Comparison of ENCODE assay signal across 24 cellular contexts in the genomic region with DNA sequence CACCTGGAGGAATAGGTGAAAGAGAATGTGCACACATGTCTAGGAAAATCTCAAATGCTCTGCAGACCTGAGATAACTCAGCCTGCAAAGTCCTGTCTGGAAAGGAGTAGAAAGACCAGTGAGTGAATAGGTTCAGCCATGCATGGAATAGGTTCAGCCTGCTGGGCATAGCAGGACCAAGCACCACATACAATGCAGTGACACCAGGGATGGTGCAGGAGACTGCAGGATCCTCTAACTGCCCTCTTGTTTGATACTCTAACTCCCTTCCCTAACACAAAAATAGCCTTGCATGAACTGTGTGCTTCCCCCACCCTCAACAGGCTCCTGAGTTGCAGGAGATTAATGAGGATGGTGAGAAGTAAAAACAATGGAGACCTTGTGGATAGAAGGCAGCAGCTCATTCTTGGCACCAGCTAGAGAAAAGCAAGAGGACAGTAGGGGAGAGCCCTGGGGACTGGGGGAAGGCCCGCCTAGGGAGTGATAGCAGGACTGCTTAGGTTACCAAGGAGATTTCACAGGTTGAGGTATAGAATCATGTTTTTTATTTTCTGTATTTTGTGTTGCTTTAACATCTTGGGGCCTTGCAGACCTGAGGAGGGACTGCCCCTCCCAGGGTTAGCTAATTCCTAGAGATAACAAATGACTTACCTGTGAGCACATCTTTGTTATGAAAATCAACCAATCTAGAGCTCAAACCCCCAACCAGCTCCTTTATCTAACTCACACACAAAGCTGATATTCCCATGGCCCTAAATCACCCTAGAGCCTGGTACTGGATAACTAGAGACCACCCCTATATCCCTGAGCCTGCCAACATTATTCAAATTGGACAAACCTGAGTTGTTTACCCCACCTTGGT.
"Had no signal": no experiment of that assay in that cellular context is flagged by ENCODE, and none has a peak within 500 bp of the region (broad histone marks: within the 10 kb centered on the region; RNA-seq: fewer than 3 reads in every experiment).

No MANE protein-coding gene starts in this region.

- H3K9me3 ChIP-seq: ascending aorta, Peyer's patch, SJCRH30, SK-N-SH had no signal

- H3K4me2 ChIP-seq: SK-N-SH had no signal

- ATAC-seq: activated CD8-positive, alpha-beta T cell treated with anti-CD3 and anti-CD28 coated beads, Interleukin-2, amount 10 ng/mL, durations not matched to agents 7 days and 5 days had no signal

- H3K27me3 ChIP-seq: ascending aorta, Peyer's patch had no signal

- H3K36me3 Mint-ChIP-seq: activated naive CD4-positive, alpha-beta T cell treated with anti-CD3 and anti-CD28 coated beads, Interleukin-2, amount 50 U/mL, for 24 hours; brain had no signal

- H3K4me1 Mint-ChIP-seq: activated naive CD4-positive, alpha-beta T cell treated with anti-CD3 and anti-CD28 coated beads, Interleukin-2, amount 50 U/mL, for 24 hours; brain; central memory CD8-positive, alpha-beta T cell had no signal

- H3K4me3 Mint-ChIP-seq: activated CD8-positive, alpha-beta T cell treated with anti-CD3 and anti-CD28 coated beads, Interleukin-2, amount 10 ng/mL, durations not matched to agents 7 days and 5 days; activated naive CD4-positive, alpha-beta T cell treated with anti-CD3 and anti-CD28 coated beads, Interleukin-2, amount 50 U/mL, for 24 hours; brain; central memory CD8-positive, alpha-beta T cell had no signal

- H3K9me3 Mint-ChIP-seq: activated naive CD4-positive, alpha-beta T cell treated with anti-CD3 and anti-CD28 coated beads, Interleukin-2, amount 50 U/mL, for 24 hours; brain; central memory CD8-positive, alpha-beta T cell had no signal

- H3K27ac ChIP-seq: ascending aorta, Peyer's patch, RWPE1, SJCRH30 had no signal

- H3K27me3 Mint-ChIP-seq: brain; central memory CD8-positive, alpha-beta T cell had no signal

- H3K9me2 ChIP-seq: SK-N-SH had no signal

- H3K36me3 ChIP-seq: ascending aorta, Peyer's patch, SJCRH30 had no signal

- DNase-seq: activated CD4-positive, alpha-beta T cell treated with anti-CD3 and anti-CD28 coated beads for 48 hours; activated CD4-positive, alpha-beta T cell treated with anti-CD3 and anti-CD28 coated beads, Interleukin-2, amount 50 U/mL, for 4 hours; activated CD4-positive, CD25-positive, alpha-beta regulatory T cell treated with anti-CD3 and anti-CD28 coated beads, Interleukin-2, amount 50 U/mL, for 72 hours; activated CD8-positive, alpha-beta memory T cell treated with anti-CD3 and anti-CD28 coated beads, Interleukin-2, amount 50 U/mL, for 48 hours; activated CD8-positive, alpha-beta T cell treated with anti-CD3 and anti-CD28 coated beads, Interleukin-2, amount 10 ng/mL, durations not matched to agents 7 days and 5 days; activated T-cell treated with anti-CD3 and anti-CD28 coated beads, Interleukin-2, amount 50 U/mL, for 1 hour; KG1; NCI-H1092; NCI-H1436; NCI-H1694 treated with DMSO at 0.1 percent for 48 hours; NCI-H2029 treated with DMSO at 0.1 percent for 48 hours; NCI-H345; NCI-H510A; NCI-H526 treated with DMSO at 0.1 percent for 48 hours; Peyer's patch; Right ventricle myocardium superior; SJCRH30; SK-N-SH; T-helper 1 cell had no signal

- H3K9ac ChIP-seq: SK-N-SH had no signal

- H3K27ac Mint-ChIP-seq: activated CD8-positive, alpha-beta T cell treated with anti-CD3 and anti-CD28 coated beads, Interleukin-2, amount 10 ng/mL, durations not matched to agents 7 days and 5 days; activated naive CD4-positive, alpha-beta T cell treated with anti-CD3 and anti-CD28 coated beads, Interleukin-2, amount 50 U/mL, for 24 hours; brain had no signal

- H3K4me3 ChIP-seq: ascending aorta, Peyer's patch, SJCRH30 had no signal

- H3K4me1 ChIP-seq: ascending aorta, Peyer's patch, SJCRH30 had no signal
